ENCODE assay signal across 26 cellular contexts in the genomic region with DNA sequence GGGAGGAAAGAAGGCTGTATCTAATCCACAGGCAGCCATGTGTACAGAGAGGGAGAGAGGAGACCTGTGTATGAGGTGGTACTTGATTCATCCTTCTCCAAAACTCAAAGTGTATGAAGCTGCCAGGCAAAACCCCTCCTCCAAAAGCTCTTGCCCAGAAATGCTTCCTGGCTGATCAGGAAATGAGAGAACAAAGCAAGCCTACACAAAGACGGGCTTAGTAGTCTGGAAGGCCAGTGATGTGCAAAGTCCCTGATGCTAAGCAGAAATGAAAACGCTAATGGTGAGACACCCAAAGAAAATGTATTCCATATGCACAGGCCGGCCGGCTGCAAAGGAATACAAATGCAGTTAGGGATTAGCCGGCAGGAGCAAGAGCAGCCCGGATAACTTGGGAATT.
"Had no signal": no experiment of that assay in that cellular context is flagged by ENCODE, and none has a peak within 500 bp of the region (broad histone marks: within the 10 kb centered on the region; RNA-seq: fewer than 3 reads in every experiment).

No MANE protein-coding gene starts in this region.

- H3K36me3 ChIP-seq: colonic mucosa, heart left ventricle, spleen, transverse colon had no signal

- H3K27me3 ChIP-seq: colonic mucosa, heart left ventricle, spleen, testis, transverse colon had no signal

- H3K27me3 Mint-ChIP-seq: activated CD4-positive, alpha-beta memory T cell treated with anti-CD3 and anti-CD28 coated beads, Interleukin-2, amount 10 ng/mL, durations not matched to agents 7 days and 5 days; activated CD4-positive, alpha-beta T cell treated with anti-CD3 and anti-CD28 coated beads, Interleukin-2, amount 10 ng/mL, durations not matched to agents 7 days and 5 days had no signal

- H3K4me3 ChIP-seq: colonic mucosa, dorsolateral prefrontal cortex, heart left ventricle, psoas muscle, spleen, testis, transverse colon had no signal

- H3K36me3 Mint-ChIP-seq: immature natural killer cell, natural killer cell had no signal

- H3K27ac Mint-ChIP-seq: activated CD4-positive, alpha-beta memory T cell treated with anti-CD3 and anti-CD28 coated beads, Interleukin-2, amount 10 ng/mL, durations not matched to agents 7 days and 5 days; activated CD4-positive, alpha-beta T cell treated with anti-CD3 and anti-CD28 coated beads, Interleukin-2, amount 10 ng/mL, durations not matched to agents 7 days and 5 days; activated T-cell treated with anti-CD3 and anti-CD28 coated beads, Interleukin-2, amount 50 U/mL, for 24 hours; immature natural killer cell; natural killer cell had no signal

- H3K9ac ChIP-seq: parathyroid adenoma had no signal

- H3K9me3 Mint-ChIP-seq: activated CD4-positive, alpha-beta memory T cell treated with anti-CD3 and anti-CD28 coated beads, Interleukin-2, amount 10 ng/mL, durations not matched to agents 7 days and 5 days; activated CD4-positive, alpha-beta T cell treated with anti-CD3 and anti-CD28 coated beads, Interleukin-2, amount 10 ng/mL, durations not matched to agents 7 days and 5 days had no signal

- H2AFZ ChIP-seq: parathyroid adenoma had no signal

- H3K4me3 Mint-ChIP-seq: activated CD4-positive, alpha-beta memory T cell treated with anti-CD3 and anti-CD28 coated beads, Interleukin-2, amount 10 ng/mL, durations not matched to agents 7 days and 5 days; activated CD4-positive, alpha-beta T cell treated with anti-CD3 and anti-CD28 coated beads, Interleukin-2, amount 10 ng/mL, durations not matched to agents 7 days and 5 days; activated T-cell treated with anti-CD3 and anti-CD28 coated beads, Interleukin-2, amount 50 U/mL, for 24 hours; immature natural killer cell; natural killer cell had no signal

- H3K4me1 ChIP-seq: colonic mucosa, parathyroid adenoma, psoas muscle, spleen, transverse colon had no signal

- ATAC-seq: heart left ventricle; natural killer cell; psoas muscle; right cardiac atrium; stimulated activated naive CD8-positive, alpha-beta T cell treated with anti-CD3 and anti-CD28 coated beads, Interleukin-15, Interleukin-2, amounts not matched to agents 100 U/mL and 50 U/mL, for 24 hours had no signal

- DNase-seq: activated CD4-positive, alpha-beta memory T cell treated with anti-CD3 and anti-CD28 coated beads, Interleukin-2, amount 10 ng/mL, durations not matched to agents 7 days and 5 days; activated CD4-positive, alpha-beta T cell treated with anti-CD3 and anti-CD28 coated beads, Interleukin-2, amount 10 ng/mL, durations not matched to agents 7 days and 5 days; activated CD4-positive, CD25-positive, alpha-beta regulatory T cell treated with anti-CD3 and anti-CD28 coated beads, Interleukin-2, amount 50 U/mL, for 72 hours; activated CD8-positive, alpha-beta memory T cell treated with anti-CD3 and anti-CD28 coated beads, Interleukin-2, amount 50 U/mL, for 48 hours; activated gamma-delta T cell; activated naive CD4-positive, alpha-beta T cell treated with anti-CD3 and anti-CD28 coated beads, Interleukin-2, amount 50 U/mL, for 16 hours; activated T-cell treated with anti-CD3 and anti-CD28 coated beads, Interleukin-2, amount 50 U/mL, for 24 hours; amniotic stem cell; cerebellar nuclear complex; colonic mucosa; dorsolateral prefrontal cortex; effector memory CD4-positive, alpha-beta T cell; foreskin fibroblast; heart left ventricle; hypothalamus; immature natural killer cell; mesenchymal stem cell; natural killer cell; psoas muscle; right cardiac atrium; spleen; stimulated activated naive CD8-positive, alpha-beta T cell treated with anti-CD3 and anti-CD28 coated beads, Interleukin-15, Interleukin-2, amounts not matched to agents 100 U/mL and 50 U/mL, for 24 hours; T-helper 2 cell; transverse colon had no signal

- H3K27ac ChIP-seq: colonic mucosa, dorsolateral prefrontal cortex, heart left ventricle, parathyroid adenoma, psoas muscle, spleen, testis, transverse colon had no signal

- H3K4me1 Mint-ChIP-seq: activated CD4-positive, alpha-beta memory T cell treated with anti-CD3 and anti-CD28 coated beads, Interleukin-2, amount 10 ng/mL, durations not matched to agents 7 days and 5 days; activated CD4-positive, alpha-beta T cell treated with anti-CD3 and anti-CD28 coated beads, Interleukin-2, amount 10 ng/mL, durations not matched to agents 7 days and 5 days; immature natural killer cell; natural killer cell had no signal

- H3K9me3 ChIP-seq: colonic mucosa, heart left ventricle, psoas muscle, spleen, testis, transverse colon had no signal
